Comparison of ENCODE assay signal across 20 cellular contexts in genomic region chr11:74686792-74687191, GRCh38. TPM values are rescaled to one million over a fixed set of nuclear protein-coding genes. Genes with fewer than 3 reads are reported as not detected.
DNase-seq lines count a peak whose midpoint lies in the region; ATAC-seq, FAIRE-seq and TF ChIP-seq lines count a peak whose summit lies in the region.
"Had no signal": no experiment of that assay in that cellular context is flagged by ENCODE, and none has a peak within 500 bp of the region (broad histone marks: within the 10 kb centered on the region; RNA-seq: fewer than 3 reads in every experiment).

No MANE protein-coding gene starts in this region.

- CTCF ChIA-PET in PC-3 (lab: Charles Lee): interaction anchor here (1.0 kb wide), 1 partner anchor 16 kb away, joined by 4 read pairs; no protein-coding TSS in a partner anchor

- peak; percentile 39 for ATAC-seq in PC-3
- no peak for ATAC-seq in HG03432 (IDR thresholded peaks at IDR 0.05; ENCODE audit: unreplicated experiment)
- ATAC-seq: SK-N-SH treated with all-trans-retinoic acid at 6 μM for 48 hours; stimulated activated naive CD8-positive, alpha-beta T cell treated with anti-CD3 and anti-CD28 coated beads, Interleukin-15, Interleukin-2, amounts not matched to agents 100 U/mL and 50 U/mL, for 24 hours had no signal

- H3K4me1 ChIP-seq in PC-3 (ENCODE audit: insufficient read depth, low read length): peaks cover 18% of the 10 kb centered on the region; the same call in 1 of the 2 replicates

- peak; percentile 57 for DNase-seq in Daoy (ENCODE audit: low read depth)
- DNase-seq in PC-3: peak; percentile 42
- DNase-seq in fibroblast of mammary gland (ENCODE audit: low read depth): peak; percentile 93
- peak; percentile 78 for DNase-seq in posterior vena cava (ENCODE audit: low spot score)
- no peak for DNase-seq in NCI-H1694 treated with DMSO at 0.1 percent for 48 hours (lab: John Stamatoyannopoulos, UW)
- DNase-seq in NCI-H446 (lab: John Stamatoyannopoulos, UW): no peak
- DNase-seq in GM12892 (ENCODE audit: insufficient read length): no peak
- DNase-seq: activated CD4-positive, alpha-beta T cell treated with anti-CD3 and anti-CD28 coated beads, Interleukin-2, amount 50 U/mL, for 48 hours; CD4-positive, alpha-beta memory T cell; foreskin melanocyte; Kasumi-1; mesendoderm; NCI-H1930; NCI-H526; stimulated activated naive CD8-positive, alpha-beta T cell treated with anti-CD3 and anti-CD28 coated beads, Interleukin-15, Interleukin-2, amounts not matched to agents 100 U/mL and 50 U/mL, for 24 hours had no signal

- H3K27me3 ChIP-seq in PC-3 (ENCODE audit: low read length): no peaks in the 10 kb centered on the region

- H3F3A ChIP-seq in PC-3 (ENCODE audit: low read length, unreplicated experiment): no peaks in the 10 kb centered on the region

- intact Hi-C loops in PC-3 (cut with micrococcal nuclease): no loop called here
- intact Hi-C loops in posterior vena cava (cut with DNase I): loop anchor here in 1 of 2 donors (5.0 kb wide), 1 partner anchor 44 kb away; no protein-coding TSS in a partner anchor

- BruUV-seq in PC-3 (replicated peaks; lab: Mats Ljungman, UMichigan): no TSS peak

- H3K9me2 ChIP-seq in PC-3 (replicated peaks; ENCODE audit: low read length): no peaks in the 10 kb centered on the region

- TF ChIP-seq CTCF in PC-3 (conservative IDR thresholded peaks at IDR 0.05; ENCODE audit: low read depth, low read length) (peak; percentile 12; the same call in 1 of the 2 replicates), fibroblast of mammary gland (conservative IDR thresholded peaks at IDR 0.05; ENCODE audit: control insufficient read depth, insufficient read depth, low read depth, low read length) (peak; percentile 43)

- H3K4me2 ChIP-seq in PC-3 (ENCODE audit: low read length): no peak overlapping the region

- TF ChIP-seq POLR2A in GM12892 (IDR thresholded peaks at IDR 0.05; ENCODE audit: low read depth, low read length): no peak

- no peaks in the 10 kb centered on the region for H3K9me3 ChIP-seq in PC-3 (ENCODE audit: low read length)
- H3K9me3 ChIP-seq: neutrophil had no signal

- no peak overlapping the region for H3K9ac ChIP-seq in PC-3 (ENCODE audit: low read length)

- POLR2A ChIA-PET in PC-3 (lab: Charles Lee; ENCODE audit: unreplicated experiment): interaction anchor here (0.6 kb wide), 1 partner anchor 11 kb away, joined by 4 read pairs; no protein-coding TSS in a partner anchor

- no peak overlapping the region for H2AFZ ChIP-seq in PC-3 (ENCODE audit: low read length)

- H4K20me1 ChIP-seq in PC-3 (ENCODE audit: low read length): no peaks in the 10 kb centered on the region

- no peaks in the 10 kb centered on the region for H3K36me3 ChIP-seq in PC-3 (ENCODE audit: low read depth, low read length)
- H3K36me3 ChIP-seq: neutrophil had no signal

- no peak for FAIRE-seq in GM12892 (lab: Jason Lieb, UNC)

- H3K27ac ChIP-seq in PC-3 (ENCODE audit: low read length): no peak overlapping the region
- H3K27ac ChIP-seq: neutrophil had no signal

- no peaks in the 10 kb centered on the region for H3K79me2 ChIP-seq in PC-3 (ENCODE audit: low read length)

- H3K4me3 ChIP-seq in PC-3 (ENCODE audit: low read length) (no peak overlapping the region), fibroblast of mammary gland (ENCODE audit: control insufficient read depth, low read depth, low read length) (no peak overlapping the region)

RNA-seq across cellular contexts. Expression of gene CHRDL2, which starts 44.4 kb away (rescaled TPM):
- total RNA-seq in Daoy (2014; rRNA removed; shearing (Covaris generic)): not detected in 2 replicates
- total RNA-seq in PC-3 (2014; rRNA removed) (not detected in 2 replicates), posterior vena cava (10 to 100 TPM; 10.6 to 31.9 TPM)
- polyA plus RNA-seq in GM12892 (2012; ENCODE audit: missing spikeins): not detected
- total RNA-seq: activated T-helper 1 cell treated with anti-CD3 and anti-CD28 coated beads, Interleukin-12 subunit alpha, Interleukin-12 subunit beta, Interleukin-2, Interleukin-4 antibody, amounts not matched to agents 30 ng/mL and 10 ng/mL and 1 ng/mL, durations not matched to agents 14 hours and 24 hours and 36 hours; CD4-positive, alpha-beta memory T cell; OCI-LY7 had no signal
- polyA plus RNA-seq: CD4-positive, alpha-beta memory T cell had no signal

Comparison
In these comparisons a context has a peak if more than half of its experiments do, and no peak if none do; other contexts are left out.
1. DNase-seq: peak in Daoy (single experiment), PC-3 (single experiment), fibroblast of mammary gland (single experiment) and posterior vena cava (single experiment); none in NCI-H1694 treated with DMSO at 0.1 percent for 48 hours (single experiment), NCI-H446 (0 of 2) and GM12892 (single experiment).
2. RNA of gene CHRDL2, which starts 44.4 kb away (total RNA-seq): 10.6 to 31.9 TPM in posterior vena cava; not detected in Daoy and not detected in PC-3; every median in the first group is over 10 times any median in the second.